Comparison of ENCODE assay signal across 1 cellular context in genomic region chr1:90710579-90711536, GRCh38.
A peak's percentile ranks its signal among the peaks of the same experiment; 100 is the strongest.
TF ChIP-seq lines count a peak whose summit lies in the region.

No MANE protein-coding gene starts in this region.

TF ChIP-seq in HepG2, 621 proteins besides CTCF, POLR2A, EP300 and RAD21:
- TF ChIP-seq CBX2 (IDR thresholded peaks at IDR 0.05; ENCODE audit: low read depth, low read length) (0 out of 2 replicates have a peak, but pooled peaks have one; percentile 52), CBX2 (CRISPR knock-in tag; IDR thresholded peaks at IDR 0.05; ENCODE audit: low read depth) (no peak), ZNF839 (CRISPR knock-in tag; IDR thresholded peaks at IDR 0.05; ENCODE audit: borderline replicate concordance) (no peak)
TF ChIP-seq in HepG2: peak in this region for 1.
